ENCODE assay signal across 18 cellular contexts in genomic region chr9:124206391-124206790, GRCh38. TPM values are rescaled to one million over a fixed set of nuclear protein-coding genes. Genes with fewer than 3 reads are reported as not detected.
DNase-seq lines count a peak whose midpoint lies in the region; ATAC-seq and TF ChIP-seq lines count a peak whose summit lies in the region.
"Had no signal": no experiment of that assay in that cellular context is flagged by ENCODE, and none has a peak within 500 bp of the region (broad histone marks: within the 10 kb centered on the region; RNA-seq: fewer than 3 reads in every experiment).

No MANE protein-coding gene starts in this region.

- H3K27ac ChIP-seq in BLaER1 treated with 17β-estradiol and CSF1 and Interleukin-3, amounts not matched to agents 10 nM and 100 nM = peak overlapping the region in 6 of 11 experiments; percentile 6 to 86 (median 33); a peak in 6 of 22 replicates
- H3K27ac ChIP-seq in DOHH2 (ENCODE audit: low read depth, low read length) = no peak overlapping the region
- H3K27ac ChIP-seq in smooth muscle cell (ENCODE audit: low read depth) = no peak overlapping the region
- H3K27ac ChIP-seq: epithelial cell of prostate, gastrocnemius medialis, HL-60, psoas muscle, uterus had no signal

- DNase-seq in NCI-H2171 treated with DMSO at 0.1 percent for 48 hours (lab: John Stamatoyannopoulos, UW) (peak; percentile 95), posterior cingulate gyrus (no peak), smooth muscle cell (lab: John Stamatoyannopoulos, UW; ENCODE audit: unreplicated experiment) (no peak), NCI-H82 treated with DMSO at 0.1 percent for 48 hours (lab: John Stamatoyannopoulos, UW; ENCODE audit: unreplicated experiment) (no peak)
- no peak for DNase-seq in activated T-helper 1 cell treated with anti-CD3 and anti-CD28 coated beads, Interleukin-12 subunit alpha, Interleukin-12 subunit beta, Interleukin-2, Interleukin-4 antibody, amounts not matched to agents 30 ng/mL and 10 ng/mL and 1 ng/mL, durations not matched to agents 14 hours and 24 hours and 36 hours (ENCODE audit: low spot score)
- DNase-seq: Calu3; gastrocnemius medialis; left ventricle myocardium superior; naive thymus-derived CD4-positive, alpha-beta T cell; NCI-H2227 treated with DMSO at 0.1 percent for 48 hours; psoas muscle; uterus had no signal

- H3K9me3 ChIP-seq in BLaER1 treated with 17β-estradiol and CSF1 and Interleukin-3, amounts not matched to agents 10 nM and 100 nM (replicated peaks in 1 of 11) = 0 out of 22 replicates have a peak, but pooled peaks cover 0 to 3% (median 0%) of the 10 kb centered on the region in 11 experiments
- no peaks in the 10 kb centered on the region for H3K9me3 ChIP-seq in DOHH2 (ENCODE audit: control insufficient read depth, insufficient read depth, low read length)
- no peaks in the 10 kb centered on the region for H3K9me3 ChIP-seq in smooth muscle cell (replicated peaks; ENCODE audit: low read depth)
- H3K9me3 ChIP-seq: gastrocnemius medialis, psoas muscle, uterus had no signal

- no peak overlapping the region for H3K4me3 Mint-ChIP-seq in activated T-helper 1 cell treated with anti-CD3 and anti-CD28 coated beads, Interleukin-12 subunit alpha, Interleukin-12 subunit beta, Interleukin-2, Interleukin-4 antibody, amounts not matched to agents 30 ng/mL and 10 ng/mL and 1 ng/mL, durations not matched to agents 14 hours and 24 hours and 36 hours
- H3K4me3 Mint-ChIP-seq: activated T-helper 17 cell treated with anti-CD3 and anti-CD28 coated beads, Interleukin-2, amount 50 U/mL, for 72 hours had no signal

- TF ChIP-seq CTCF in DOHH2 (IDR thresholded peaks at IDR 0.05; ENCODE audit: low read depth, low read length, poor library complexity, severe bottlenecking) (no peak), smooth muscle cell (IDR thresholded peaks at IDR 0.05; ENCODE audit: borderline replicate concordance, insufficient read depth, poor library complexity, severe bottlenecking) (no peak)

- peaks cover 9% of the 10 kb centered on the region for H3K9me3 Mint-ChIP-seq in activated T-helper 1 cell treated with anti-CD3 and anti-CD28 coated beads, Interleukin-12 subunit alpha, Interleukin-12 subunit beta, Interleukin-2, Interleukin-4 antibody, amounts not matched to agents 30 ng/mL and 10 ng/mL and 1 ng/mL, durations not matched to agents 14 hours and 24 hours and 36 hours

- no peaks in the 10 kb centered on the region for H3K36me3 ChIP-seq in BLaER1 treated with 17β-estradiol and CSF1 and Interleukin-3, amounts not matched to agents 10 nM and 100 nM
- no peaks in the 10 kb centered on the region for H3K36me3 ChIP-seq in DOHH2 (ENCODE audit: control insufficient read depth, low read length)
- no peaks in the 10 kb centered on the region for H3K36me3 ChIP-seq in smooth muscle cell (ENCODE audit: low read depth)
- H3K36me3 ChIP-seq: gastrocnemius medialis, uterus had no signal

- peak overlapping the region in 3 of 11 experiments; percentile 13 to 25 (median 15); a peak in 1 of 22 replicates for H3K9ac ChIP-seq in BLaER1 treated with 17β-estradiol and CSF1 and Interleukin-3, amounts not matched to agents 10 nM and 100 nM
- H3K9ac ChIP-seq in smooth muscle cell (ENCODE audit: low read depth) = no peak overlapping the region

- H3K79me2 ChIP-seq in DOHH2 (ENCODE audit: control insufficient read depth, low read length) (no peaks in the 10 kb centered on the region), smooth muscle cell (ENCODE audit: low read depth) (no peaks in the 10 kb centered on the region)

- peak overlapping the region; percentile 37 for H3K27ac Mint-ChIP-seq in activated T-helper 1 cell treated with anti-CD3 and anti-CD28 coated beads, Interleukin-12 subunit alpha, Interleukin-12 subunit beta, Interleukin-2, Interleukin-4 antibody, amounts not matched to agents 30 ng/mL and 10 ng/mL and 1 ng/mL, durations not matched to agents 14 hours and 24 hours and 36 hours
- H3K27ac Mint-ChIP-seq: activated T-helper 17 cell treated with anti-CD3 and anti-CD28 coated beads, Interleukin-2, amount 50 U/mL, for 72 hours; naive thymus-derived CD4-positive, alpha-beta T cell had no signal

- intact Hi-C loops in activated T-helper 1 cell treated with anti-CD3 and anti-CD28 coated beads, Interleukin-12 subunit alpha, Interleukin-12 subunit beta, Interleukin-2, Interleukin-4 antibody, amounts not matched to agents 30 ng/mL and 10 ng/mL and 1 ng/mL, durations not matched to agents 14 hours and 24 hours and 36 hours (cut with micrococcal nuclease) = loop anchor here (10.0 kb wide), 1 partner anchor 982 kb away; no protein-coding TSS in a partner anchor
- intact Hi-C loops in posterior cingulate gyrus (cut with DNase I) = loop anchor here (10.0 kb wide), 1 partner anchor 72 kb away; no protein-coding TSS in a partner anchor

- H3K4me1 ChIP-seq in BLaER1 treated with 17β-estradiol and CSF1 and Interleukin-3, amounts not matched to agents 10 nM and 100 nM = peaks cover 80 to 95% (median 87%) of the 10 kb centered on the region in 10 experiments
- H3K4me1 ChIP-seq in DOHH2 (ENCODE audit: control insufficient read depth, low read length) = peaks cover 91% of the 10 kb centered on the region
- H3K4me1 ChIP-seq in smooth muscle cell (ENCODE audit: low read depth) = no peaks in the 10 kb centered on the region
- H3K4me1 ChIP-seq: gastrocnemius medialis, psoas muscle, uterus had no signal

- peaks cover 80% of the 10 kb centered on the region for H3K4me1 Mint-ChIP-seq in activated T-helper 1 cell treated with anti-CD3 and anti-CD28 coated beads, Interleukin-12 subunit alpha, Interleukin-12 subunit beta, Interleukin-2, Interleukin-4 antibody, amounts not matched to agents 30 ng/mL and 10 ng/mL and 1 ng/mL, durations not matched to agents 14 hours and 24 hours and 36 hours (ENCODE audit: low read depth)

- H3K27me3 ChIP-seq in BLaER1 treated with 17β-estradiol and CSF1 and Interleukin-3, amounts not matched to agents 10 nM and 100 nM = no peaks in the 10 kb centered on the region
- H3K27me3 ChIP-seq in DOHH2 (ENCODE audit: control insufficient read depth, low read length) (peaks cover 19% of the 10 kb centered on the region), smooth muscle cell (ENCODE audit: low read depth) (no peaks in the 10 kb centered on the region)
- H3K27me3 ChIP-seq: gastrocnemius medialis, uterus had no signal

- H3F3A ChIP-seq in DOHH2 (ENCODE audit: control insufficient read depth, insufficient read depth) (peaks cover 13% of the 10 kb centered on the region; the same call in 1 of the 2 replicates), smooth muscle cell (ENCODE audit: low read depth) (no peaks in the 10 kb centered on the region)

- no peaks in the 10 kb centered on the region for H4K20me1 ChIP-seq in BLaER1 treated with 17β-estradiol and CSF1 and Interleukin-3, amounts not matched to agents 10 nM and 100 nM
- H4K20me1 ChIP-seq in DOHH2 (ENCODE audit: control insufficient read depth, insufficient read depth, low read depth, low read length) = 0 out of 2 replicates have a peak, but pooled peaks cover 5% of the 10 kb centered on the region
- no peaks in the 10 kb centered on the region for H4K20me1 ChIP-seq in smooth muscle cell (ENCODE audit: low read depth)

- no peaks in the 10 kb centered on the region for H3K9me2 ChIP-seq in DOHH2 (replicated peaks; ENCODE audit: control insufficient read depth, low read length)

- peak overlapping the region; percentile 86 to 99 (median 96) for H3K4me2 ChIP-seq in BLaER1 treated with 17β-estradiol and CSF1 and Interleukin-3, amounts not matched to agents 10 nM and 100 nM
- H3K4me2 ChIP-seq in DOHH2 (ENCODE audit: low read length) = peak overlapping the region; percentile 54
- no peak overlapping the region for H3K4me2 ChIP-seq in smooth muscle cell

- no peaks in the 10 kb centered on the region for H3K27me3 Mint-ChIP-seq in activated T-helper 1 cell treated with anti-CD3 and anti-CD28 coated beads, Interleukin-12 subunit alpha, Interleukin-12 subunit beta, Interleukin-2, Interleukin-4 antibody, amounts not matched to agents 30 ng/mL and 10 ng/mL and 1 ng/mL, durations not matched to agents 14 hours and 24 hours and 36 hours (ENCODE audit: insufficient read depth)
- H3K27me3 Mint-ChIP-seq: activated T-helper 17 cell treated with anti-CD3 and anti-CD28 coated beads, Interleukin-2, amount 50 U/mL, for 72 hours; naive thymus-derived CD4-positive, alpha-beta T cell had no signal

- ATAC-seq in HG03442 (IDR thresholded peaks at IDR 0.05; ENCODE audit: unreplicated experiment) = no peak
- ATAC-seq: activated T-helper 17 cell treated with anti-CD3 and anti-CD28 coated beads, Interleukin-2, amount 50 U/mL, for 72 hours; gastrocnemius medialis; left ventricle myocardium superior; naive thymus-derived CD4-positive, alpha-beta T cell; psoas muscle had no signal

- 96% methylated on average over 2 of the region's 2 CpGs for WGBS in smooth muscle cell (ENCODE audit: low lambda C conversion rate)

- peaks cover 10% of the 10 kb centered on the region for H3K36me3 Mint-ChIP-seq in activated T-helper 1 cell treated with anti-CD3 and anti-CD28 coated beads, Interleukin-12 subunit alpha, Interleukin-12 subunit beta, Interleukin-2, Interleukin-4 antibody, amounts not matched to agents 30 ng/mL and 10 ng/mL and 1 ng/mL, durations not matched to agents 14 hours and 24 hours and 36 hours (ENCODE audit: low read depth)

- no peak overlapping the region for H2AFZ ChIP-seq in smooth muscle cell (ENCODE audit: low read depth)

- H3K4me3 ChIP-seq in BLaER1 treated with 17β-estradiol and CSF1 and Interleukin-3, amounts not matched to agents 10 nM and 100 nM = 0 out of 20 replicates have a peak overlapping the region, but pooled peaks of 1 of the 10 experiments have one; percentile 21
- H3K4me3 ChIP-seq in DOHH2 (ENCODE audit: low read length) (peak overlapping the region; percentile 32), smooth muscle cell (no peak overlapping the region)
- H3K4me3 ChIP-seq: gastrocnemius medialis, psoas muscle, uterus had no signal

RNA-seq across cellular contexts. Expression of gene NEK6, which starts 51.4 kb away (rescaled TPM):
- total RNA-seq in activated T-helper 1 cell treated with anti-CD3 and anti-CD28 coated beads, Interleukin-12 subunit alpha, Interleukin-12 subunit beta, Interleukin-2, Interleukin-4 antibody, amounts not matched to agents 30 ng/mL and 10 ng/mL and 1 ng/mL, durations not matched to agents 14 hours and 24 hours and 36 hours = 17.4 and 21.0 TPM in 2 replicates
- total RNA-seq in smooth muscle cell = 41.5 and 45.9 TPM in 2 replicates
- 67.6 and 108 TPM in 2 replicates for polyA plus RNA-seq in smooth muscle cell

Comparison
In these comparisons a context has a peak if more than half of its experiments do, and no peak if none do; other contexts are left out.
1. H3K27ac ChIP-seq: peak in BLaER1 treated with 17β-estradiol and CSF1 and Interleukin-3, amounts not matched to agents 10 nM and 100 nM (6 of 11); none in DOHH2 (single experiment) and smooth muscle cell (single experiment).